9 cellular contexts compared by ENCODE assay signal in genomic region chr6:41469156-41469950, GRCh38.
DNase-seq lines count a peak whose midpoint lies in the region; ATAC-seq and TF ChIP-seq lines count a peak whose summit lies in the region.
"Had no signal": no experiment of that assay in that cellular context is flagged by ENCODE, and none has a peak within 500 bp of the region (broad histone marks: within the 10 kb centered on the region; RNA-seq: fewer than 3 reads in every experiment).

No MANE protein-coding gene starts in this region.

- no peaks in the 10 kb centered on the region for H3K9me3 Mint-ChIP-seq in activated naive CD8-positive, alpha-beta T cell treated with anti-CD3 and anti-CD28 coated beads, Interleukin-2, amount 10 ng/mL, durations not matched to agents 7 days and 5 days
- H3K9me3 Mint-ChIP-seq in mesothelial cell of epicardium = no peaks in the 10 kb centered on the region

- ATAC-seq in activated naive CD8-positive, alpha-beta T cell treated with anti-CD3 and anti-CD28 coated beads, Interleukin-2, amount 10 ng/mL, durations not matched to agents 7 days and 5 days (ENCODE audit: low read depth) = no peak
- ATAC-seq in upper lobe of left lung (ENCODE audit: low FRiP score in 2 of 2) (no peak), GM21576 (IDR thresholded peaks at IDR 0.05; ENCODE audit: unreplicated experiment) (no peak), GM21360 (IDR thresholded peaks at IDR 0.05; ENCODE audit: unreplicated experiment) (no peak), HG03439 (IDR thresholded peaks at IDR 0.05; ENCODE audit: unreplicated experiment) (no peak)

- H3K36me3 Mint-ChIP-seq in activated naive CD8-positive, alpha-beta T cell treated with anti-CD3 and anti-CD28 coated beads, Interleukin-2, amount 10 ng/mL, durations not matched to agents 7 days and 5 days = no peaks in the 10 kb centered on the region
- H3K36me3 Mint-ChIP-seq in mesothelial cell of epicardium = no peaks in the 10 kb centered on the region

- peaks cover 77% of the 10 kb centered on the region for H3K27me3 Mint-ChIP-seq in activated naive CD8-positive, alpha-beta T cell treated with anti-CD3 and anti-CD28 coated beads, Interleukin-2, amount 10 ng/mL, durations not matched to agents 7 days and 5 days
- H3K27me3 Mint-ChIP-seq in mesothelial cell of epicardium (ENCODE audit: low read depth) = no peaks in the 10 kb centered on the region

- H3K4me3 ChIP-seq in left ventricle myocardium inferior (peak overlapping the region; percentile 42), right atrium auricular region (no peak overlapping the region), upper lobe of left lung (peak overlapping the region in 3 of 4 donors; percentile 23 to 33 (median 25))

- H3K27me3 ChIP-seq in left ventricle myocardium inferior (ENCODE audit: low read depth) (peaks cover 86% of the 10 kb centered on the region), right atrium auricular region (peaks cover 0 to 8% of the 10 kb centered on the region in 2 donors), upper lobe of left lung (peaks cover 0 to 8% (median 0%) of the 10 kb centered on the region in 4 donors)

- H3K4me1 Mint-ChIP-seq in activated naive CD8-positive, alpha-beta T cell treated with anti-CD3 and anti-CD28 coated beads, Interleukin-2, amount 10 ng/mL, durations not matched to agents 7 days and 5 days = peaks cover 6% of the 10 kb centered on the region
- H3K4me1 Mint-ChIP-seq in mesothelial cell of epicardium = peaks cover 83% of the 10 kb centered on the region

- DNase-seq in left ventricle myocardium inferior (no peak), right atrium auricular region (ENCODE audit: low spot score) (no peak), mesothelial cell of epicardium (ENCODE audit: low spot score in 2 of 2, unreplicated experiment in 2 of 2) (no peak), upper lobe of left lung (no peak)
- no peak for DNase-seq in activated naive CD8-positive, alpha-beta T cell treated with anti-CD3 and anti-CD28 coated beads, Interleukin-2, amount 10 ng/mL, durations not matched to agents 7 days and 5 days

- 53% methylated on average over 16 of the region's 16 CpGs for WGBS in upper lobe of left lung, 2 donors

- H3K27ac ChIP-seq in left ventricle myocardium inferior (replicated peaks) = no peak overlapping the region
- no peak overlapping the region for H3K27ac ChIP-seq in right atrium auricular region
- no peak overlapping the region for H3K27ac ChIP-seq in upper lobe of left lung
- H3K27ac ChIP-seq: epithelial cell of prostate had no signal

- H3K4me3 Mint-ChIP-seq in activated naive CD8-positive, alpha-beta T cell treated with anti-CD3 and anti-CD28 coated beads, Interleukin-2, amount 10 ng/mL, durations not matched to agents 7 days and 5 days = peak overlapping the region; percentile 75
- H3K4me3 Mint-ChIP-seq in mesothelial cell of epicardium = peak overlapping the region; percentile 56

- POLR2A ChIA-PET in activated naive CD8-positive, alpha-beta T cell treated with anti-CD3 and anti-CD28 coated beads, Interleukin-2, amount 10 ng/mL, durations not matched to agents 7 days and 5 days (lab: Charles Lee) = no interaction called here

- TF ChIP-seq CTCF in left ventricle myocardium inferior (IDR thresholded peaks at IDR 0.05; ENCODE audit: borderline replicate concordance) (no peak), right atrium auricular region (IDR thresholded peaks at IDR 0.05) (no peak), mesothelial cell of epicardium (IDR thresholded peaks at IDR 0.05; ENCODE audit: unreplicated experiment) (no peak), upper lobe of left lung (IDR thresholded peaks at IDR 0.05) (no peak)

- no peak overlapping the region for H3K27ac Mint-ChIP-seq in activated naive CD8-positive, alpha-beta T cell treated with anti-CD3 and anti-CD28 coated beads, Interleukin-2, amount 10 ng/mL, durations not matched to agents 7 days and 5 days
- peak overlapping the region; percentile 90 for H3K27ac Mint-ChIP-seq in mesothelial cell of epicardium

- no peaks in the 10 kb centered on the region for H3K36me3 ChIP-seq in left ventricle myocardium inferior
- no peaks in the 10 kb centered on the region for H3K36me3 ChIP-seq in right atrium auricular region
- no peaks in the 10 kb centered on the region for H3K36me3 ChIP-seq in upper lobe of left lung

- intact Hi-C loops in left ventricle myocardium inferior (cut with micrococcal nuclease) = loop anchor here (10.0 kb wide), 1 partner anchor 215 kb away; no protein-coding TSS in a partner anchor

- no peaks in the 10 kb centered on the region for H3K9me3 ChIP-seq in left ventricle myocardium inferior (replicated peaks)
- H3K9me3 ChIP-seq in right atrium auricular region = no peaks in the 10 kb centered on the region
- no peaks in the 10 kb centered on the region for H3K9me3 ChIP-seq in upper lobe of left lung

- no peak for TF ChIP-seq POLR2A in upper lobe of left lung (IDR thresholded peaks at IDR 0.05)

- no peak for TF ChIP-seq EP300 in upper lobe of left lung (IDR thresholded peaks at IDR 0.05)

- H3K4me1 ChIP-seq in left ventricle myocardium inferior = peaks cover 19% of the 10 kb centered on the region
- peaks cover 0 to 13% of the 10 kb centered on the region in 2 donors for H3K4me1 ChIP-seq in right atrium auricular region
- peaks cover 9 to 16% (median 14%) of the 10 kb centered on the region in 4 donors for H3K4me1 ChIP-seq in upper lobe of left lung

Comparison
In these comparisons a context has a peak if more than half of its experiments do, and no peak if none do; other contexts are left out.
1. H3K4me3 ChIP-seq: peak in left ventricle myocardium inferior (single experiment) and upper lobe of left lung (3 of 4); none in right atrium auricular region (0 of 2).